Comparison of ENCODE assay signal across 26 cellular contexts in genomic region chr6:100845676-100846075, GRCh38.
"Had no signal": no experiment of that assay in that cellular context is flagged by ENCODE, and none has a peak within 500 bp of the region (broad histone marks: within the 10 kb centered on the region; RNA-seq: fewer than 3 reads in every experiment).

No MANE protein-coding gene starts in this region.

- ATAC-seq: mucosa of descending colon; naive thymus-derived CD4-positive, alpha-beta T cell; natural killer cell treated with Interleukin-12 subunit alpha and Interleukin-12 subunit beta and Interleukin-15 and Interleukin-18, amount 100 ng/mL, for 72 hours; right lobe of liver; stimulated activated memory B cell treated with anti-CD40 and anti-IgM and Interleukin-4, amounts not matched to agents 10 μg/mL and 1 μg/mL and 100 μg/mL, for 72 hours had no signal

- DNase-seq: hypothalamus; islet precursor cell; left ventricle myocardium inferior; midbrain; mucosa of descending colon; naive thymus-derived CD4-positive, alpha-beta T cell; ovary; right lobe of liver; stimulated activated CD4-positive, alpha-beta T cell treated with anti-CD3 and anti-CD28 coated beads, Interleukin-1b, Interleukin-23, amount 100 ng/mL, for 48 hours; stimulated activated CD4-positive, alpha-beta T cell treated with anti-CD3 and anti-CD28 coated beads, Interleukin-2, amount 100 ng/mL, for 48 hours; stimulated activated CD4-positive, alpha-beta T cell treated with anti-CD3 and anti-CD28 coated beads, Interleukin-4, amount 100 ng/mL, for 4 hours; stimulated activated CD8-positive, alpha-beta memory T cell treated with anti-CD3 and anti-CD28 coated beads, Interleukin-4, amount 100 ng/mL, for 48 hours; stimulated activated naive CD4-positive, alpha-beta T cell treated with Interleukin-2 at 50 U/mL for 16 hours; stimulated activated naive CD8-positive, alpha-beta T cell treated with anti-CD3 and anti-CD28 coated beads, Interleukin-15, amount 100 ng/mL, for 72 hours; substantia nigra; uterus had no signal

- H3K27me3 ChIP-seq: ovary, right atrium auricular region, right lobe of liver, tibial nerve, uterus had no signal

- H3K36me3 ChIP-seq: ovary, uterus had no signal

- H3K9me3 ChIP-seq: left ventricle myocardium inferior, mucosa of descending colon, ovary, right atrium auricular region, right lobe of liver, tibial nerve, uterus had no signal

- H3K27me3 Mint-ChIP-seq: memory B cell; naive thymus-derived CD4-positive, alpha-beta T cell; natural killer cell treated with Interleukin-12 subunit alpha and Interleukin-12 subunit beta and Interleukin-15 and Interleukin-18, amount 100 ng/mL, for 72 hours; progenitor cell of endocrine pancreas; stimulated activated memory B cell treated with anti-CD40 and anti-IgM and Interleukin-4, amounts not matched to agents 10 μg/mL and 1 μg/mL and 100 μg/mL, for 72 hours; stimulated activated naive CD8-positive, alpha-beta T cell treated with anti-CD3 and anti-CD28 coated beads, Interleukin-15, amount 100 ng/mL, for 72 hours; type B pancreatic cell had no signal

- H3K27ac ChIP-seq: left ventricle myocardium inferior, ovary, right atrium auricular region, right lobe of liver, tibial nerve, uterus had no signal

- H3K4me1 ChIP-seq: left ventricle myocardium inferior, right atrium auricular region, right lobe of liver, tibial nerve, uterus had no signal

- H3K27ac Mint-ChIP-seq: progenitor cell of endocrine pancreas; stimulated activated naive CD8-positive, alpha-beta T cell treated with anti-CD3 and anti-CD28 coated beads, Interleukin-15, amount 100 ng/mL, for 72 hours; type B pancreatic cell had no signal

- H3K9me3 Mint-ChIP-seq: immature natural killer cell; memory B cell; natural killer cell treated with Interleukin-12 subunit alpha and Interleukin-12 subunit beta and Interleukin-15 and Interleukin-18, amount 100 ng/mL, for 72 hours; stimulated activated memory B cell treated with anti-CD40 and anti-IgM and Interleukin-4, amounts not matched to agents 10 μg/mL and 1 μg/mL and 100 μg/mL, for 72 hours; type B pancreatic cell had no signal

- H3K4me3 ChIP-seq: left ventricle myocardium inferior, lung, mucosa of descending colon, ovary, right atrium auricular region, right lobe of liver, smooth muscle cell, tibial nerve, uterus had no signal

- H3K4me3 Mint-ChIP-seq: memory B cell; naive thymus-derived CD4-positive, alpha-beta T cell; stimulated activated memory B cell treated with anti-CD40 and anti-IgM and Interleukin-4, amounts not matched to agents 10 μg/mL and 1 μg/mL and 100 μg/mL, for 72 hours; stimulated activated naive CD8-positive, alpha-beta T cell treated with anti-CD3 and anti-CD28 coated beads, Interleukin-15, amount 100 ng/mL, for 72 hours; type B pancreatic cell had no signal
